Comparison of ENCODE assay signal across 17 cellular contexts in genomic region chr7:105841866-105842265, GRCh38. TPM values are rescaled to one million over a fixed set of nuclear protein-coding genes. Genes with fewer than 3 reads are reported as not detected.
DNase-seq lines count a peak whose midpoint lies in the region; ATAC-seq and TF ChIP-seq lines count a peak whose summit lies in the region.
"Had no signal": no experiment of that assay in that cellular context is flagged by ENCODE, and none has a peak within 500 bp of the region (broad histone marks: within the 10 kb centered on the region; RNA-seq: fewer than 3 reads in every experiment).

No MANE protein-coding gene starts in this region.

- no peak for TF ChIP-seq CTCF in IMR-90 (conservative IDR thresholded peaks at IDR 0.05; ENCODE audit: low read depth, low read length)
- TF ChIP-seq CTCF in mammary epithelial cell (conservative IDR thresholded peaks at IDR 0.05 in 1 of 2, IDR thresholded peaks at IDR 0.05 in 1 of 2; ENCODE audit: extremely low read depth in 1 of 2, insufficient read depth in 1 of 2, low read depth in 1 of 2, low read length in 2 of 2): no peak
- TF ChIP-seq CTCF in psoas muscle (IDR thresholded peaks at IDR 0.05): no peak

- in situ Hi-C loops in IMR-90 (cut with MboI; ENCODE audit: low sequenced_read_pairs): no loop called here
- in situ Hi-C loops in mammary epithelial cell (cut with MboI; ENCODE audit: low sequenced_read_pairs in 2 of 2): no loop called here

- H2AK9ac ChIP-seq in IMR-90 (replicated peaks; ENCODE audit: low read depth, low read length, poor library complexity): no peak overlapping the region

- H2BK15ac ChIP-seq in IMR-90 (ENCODE audit: low read depth, low read length): peak overlapping the region; percentile 34; the same call in 1 of the 3 replicates

- H3K4me1 Mint-ChIP-seq in activated T-helper 1 cell treated with anti-CD3 and anti-CD28 coated beads, Interleukin-12 subunit alpha, Interleukin-12 subunit beta, Interleukin-2, Interleukin-4 antibody, amounts not matched to agents 30 ng/mL and 10 ng/mL and 1 ng/mL, durations not matched to agents 14 hours and 24 hours and 36 hours (ENCODE audit: low read depth): peaks cover 12% of the 10 kb centered on the region
- H3K4me1 Mint-ChIP-seq: B cell had no signal

- peaks cover 17% of the 10 kb centered on the region for H3K4me1 ChIP-seq in IMR-90 (ENCODE audit: control insufficient read depth, insufficient read depth, low read length)
- peaks cover 39% of the 10 kb centered on the region for H3K4me1 ChIP-seq in mammary epithelial cell (ENCODE audit: insufficient read depth, low read length)
- H3K4me1 ChIP-seq in psoas muscle: peaks cover 12% of the 10 kb centered on the region

- peak overlapping the region; percentile 54; the same call in 1 of the 2 replicates for H3K23ac ChIP-seq in IMR-90 (ENCODE audit: low read depth, low read length)

- no peak for DNase-seq in IMR-90
- peak; percentile 80 for DNase-seq in mammary epithelial cell
- DNase-seq in psoas muscle: no peak
- DNase-seq in activated T-helper 1 cell treated with anti-CD3 and anti-CD28 coated beads, Interleukin-12 subunit alpha, Interleukin-12 subunit beta, Interleukin-2, Interleukin-4 antibody, amounts not matched to agents 30 ng/mL and 10 ng/mL and 1 ng/mL, durations not matched to agents 14 hours and 24 hours and 36 hours (ENCODE audit: low spot score): no peak
- no peak for DNase-seq in activated CD4-positive, alpha-beta T cell treated with anti-CD3 and anti-CD28 coated beads, Interleukin-2, amount 50 U/mL, for 1 hour
- DNase-seq: Calu3; CD8-positive, alpha-beta T cell; DMS79 treated with DMSO at 0.1 percent for 48 hours; GF-D8; GOT3; H7; HFFc6 had no signal

- peak overlapping the region; percentile 31; the same call in 1 of the 2 replicates for H3K14ac ChIP-seq in IMR-90 (replicated peaks; ENCODE audit: low read depth, low read length)

- H2BK20ac ChIP-seq in IMR-90 (ENCODE audit: low read depth, low read length): no peak overlapping the region

- BruUV-seq in IMR-90 (replicated peaks; lab: Mats Ljungman, UMichigan): no TSS peak
- BruUV-seq in mammary epithelial cell (replicated peaks; lab: Mats Ljungman, UMichigan): no TSS peak

- peaks cover 3% of the 10 kb centered on the region for H3K27me3 Mint-ChIP-seq in activated T-helper 1 cell treated with anti-CD3 and anti-CD28 coated beads, Interleukin-12 subunit alpha, Interleukin-12 subunit beta, Interleukin-2, Interleukin-4 antibody, amounts not matched to agents 30 ng/mL and 10 ng/mL and 1 ng/mL, durations not matched to agents 14 hours and 24 hours and 36 hours (ENCODE audit: insufficient read depth)
- H3K27me3 Mint-ChIP-seq: B cell had no signal

- H2AFZ ChIP-seq in IMR-90 (replicated peaks; ENCODE audit: low read length, poor library complexity) (no peak overlapping the region), mammary epithelial cell (ENCODE audit: low read depth, low read length) (no peak overlapping the region)

- no peak overlapping the region for H3K4me3 Mint-ChIP-seq in activated T-helper 1 cell treated with anti-CD3 and anti-CD28 coated beads, Interleukin-12 subunit alpha, Interleukin-12 subunit beta, Interleukin-2, Interleukin-4 antibody, amounts not matched to agents 30 ng/mL and 10 ng/mL and 1 ng/mL, durations not matched to agents 14 hours and 24 hours and 36 hours
- H3K4me3 Mint-ChIP-seq: B cell; CD8-positive, alpha-beta T cell; HFFc6 had no signal

- peaks cover 17% of the 10 kb centered on the region for H3K9me1 ChIP-seq in IMR-90 (ENCODE audit: insufficient read depth, low read length)

- no peak overlapping the region for H2AK5ac ChIP-seq in IMR-90 (ENCODE audit: low read depth, low read length)

- peaks cover 4% of the 10 kb centered on the region for H3K36me3 Mint-ChIP-seq in activated T-helper 1 cell treated with anti-CD3 and anti-CD28 coated beads, Interleukin-12 subunit alpha, Interleukin-12 subunit beta, Interleukin-2, Interleukin-4 antibody, amounts not matched to agents 30 ng/mL and 10 ng/mL and 1 ng/mL, durations not matched to agents 14 hours and 24 hours and 36 hours (ENCODE audit: low read depth)

- dilution Hi-C loops in IMR-90 (cut with HindIII; ENCODE audit: low sequenced_read_pairs, unreplicated experiment): no loop called here
- dilution Hi-C loops in mammary epithelial cell (cut with HindIII; ENCODE audit: low sequenced_read_pairs): no loop called here

- TF ChIP-seq POLR2A in IMR-90 (IDR thresholded peaks at IDR 0.05; ENCODE audit: low read depth, low read length): no peak

- H3K4me2 ChIP-seq in IMR-90 (ENCODE audit: low read depth, low read length) (no peak overlapping the region), mammary epithelial cell (ENCODE audit: insufficient read depth, low read depth, low read length) (peak overlapping the region; percentile 57)

- H3K27ac ChIP-seq in IMR-90 (ENCODE audit: insufficient read depth, low read length) (no peak overlapping the region), mammary epithelial cell (ENCODE audit: insufficient read depth, low read depth, low read length) (peak overlapping the region; percentile 67), psoas muscle (no peak overlapping the region)
- H3K27ac ChIP-seq: BLaER1 treated with 17β-estradiol and CSF1 and Interleukin-3, amounts not matched to agents 10 nM and 100 nM had no signal

- POLR2A ChIA-PET in IMR-90 (lab: Charles Lee; ENCODE audit: unreplicated experiment): no interaction called here

- peaks cover 9% of the 10 kb centered on the region for H3K9me3 Mint-ChIP-seq in activated T-helper 1 cell treated with anti-CD3 and anti-CD28 coated beads, Interleukin-12 subunit alpha, Interleukin-12 subunit beta, Interleukin-2, Interleukin-4 antibody, amounts not matched to agents 30 ng/mL and 10 ng/mL and 1 ng/mL, durations not matched to agents 14 hours and 24 hours and 36 hours
- H3K9me3 Mint-ChIP-seq: CD8-positive, alpha-beta T cell; HFFc6 had no signal

- H4K5ac ChIP-seq in IMR-90 (ENCODE audit: low read depth, low read length): no peak overlapping the region

- no peak overlapping the region for H3K4ac ChIP-seq in IMR-90 (ENCODE audit: low read depth, low read length)

- CTCF ChIA-PET in IMR-90 (lab: Yijun Ruan, JAX): no interaction called here
- CTCF ChIA-PET in mammary epithelial cell (lab: Charles Lee; ENCODE audit: low non-redundant PET): no interaction called here

- intact Hi-C loops in IMR-90 (cut with micrococcal nuclease) (no loop called here), mammary epithelial cell (cut with micrococcal nuclease) (no loop called here), psoas muscle (cut with DNase I) (no loop called here)
- intact Hi-C loops in activated T-helper 1 cell treated with anti-CD3 and anti-CD28 coated beads, Interleukin-12 subunit alpha, Interleukin-12 subunit beta, Interleukin-2, Interleukin-4 antibody, amounts not matched to agents 30 ng/mL and 10 ng/mL and 1 ng/mL, durations not matched to agents 14 hours and 24 hours and 36 hours (cut with micrococcal nuclease): no loop called here

- H3K4me3 ChIP-seq in IMR-90 (ENCODE audit: insufficient read depth, low read depth, low read length) (no peak overlapping the region), mammary epithelial cell (replicated peaks in 1 of 3; ENCODE audit: insufficient read depth in 1 of 3, low read depth in 2 of 3, low read length in 3 of 3) (no peak overlapping the region), psoas muscle (no peak overlapping the region)
- H3K4me3 ChIP-seq: BLaER1 treated with 17β-estradiol and CSF1 and Interleukin-3, amounts not matched to agents 10 nM and 100 nM had no signal

- no peak overlapping the region for H3K9ac ChIP-seq in IMR-90 (ENCODE audit: low read depth, low read length)
- no peak overlapping the region for H3K9ac ChIP-seq in mammary epithelial cell (ENCODE audit: insufficient read depth, low read length)
- H3K9ac ChIP-seq: BLaER1 treated with 17β-estradiol and CSF1 and Interleukin-3, amounts not matched to agents 10 nM and 100 nM had no signal

- H3K36me3 ChIP-seq in IMR-90 (ENCODE audit: control insufficient read depth, insufficient read depth, low read length) (peaks cover 2% of the 10 kb centered on the region; the same call in 1 of the 2 replicates), mammary epithelial cell (ENCODE audit: insufficient read depth, low read length) (no peaks in the 10 kb centered on the region), psoas muscle (ENCODE audit: insufficient read depth in 1 of 2, low read depth in 1 of 2) (no peaks in the 10 kb centered on the region)

- no peaks in the 10 kb centered on the region; the same call in 1 of the 2 replicates for H4K20me1 ChIP-seq in IMR-90 (ENCODE audit: insufficient read depth, low read length)
- H4K20me1 ChIP-seq in mammary epithelial cell (ENCODE audit: insufficient read depth, low read length): no peaks in the 10 kb centered on the region

- no peak overlapping the region for H4K8ac ChIP-seq in IMR-90 (ENCODE audit: low read depth in 2 of 2, low read length in 2 of 2)

- H4K91ac ChIP-seq in IMR-90 (ENCODE audit: insufficient read depth, low read depth, low read length): 0 out of 2 replicates have a peak overlapping the region, but pooled peaks have one; percentile 43

- ATAC-seq in IMR-90 (ENCODE audit: low read depth) (no peak), esophagus mucosa (peak; percentile 53), psoas muscle (peak in 3 of 4 donors; percentile 53 to 77 (median 57)), HG03439 (IDR thresholded peaks at IDR 0.05; ENCODE audit: unreplicated experiment) (no peak)
- ATAC-seq: CD8-positive, alpha-beta T cell; HCT116 had no signal

- WGBS in IMR-90 (ENCODE audit: extremely low coverage in 2 of 2, insufficient read length in 1 of 2), 2 experiments: no CpG with 5 or more reads among the region's 3 CpGs
- 13% methylated on average over 3 of the region's 3 CpGs for WGBS in mammary epithelial cell (ENCODE audit: low coverage, missing lambda C conversion rate)
- WGBS in psoas muscle, 3 donors: 22 to 49% (median 30%) methylated on average over 3 of the region's 3 CpGs

- H3K9me3 ChIP-seq in IMR-90 (ENCODE audit: control insufficient read depth, insufficient read depth, low read length): no peaks in the 10 kb centered on the region
- no peaks in the 10 kb centered on the region for H3K9me3 ChIP-seq in mammary epithelial cell (replicated peaks; ENCODE audit: insufficient read depth, low read length)
- H3K9me3 ChIP-seq in psoas muscle: no peaks in the 10 kb centered on the region

- no peak overlapping the region for H3K18ac ChIP-seq in IMR-90 (ENCODE audit: low read depth, low read length)

- peak overlapping the region; percentile 34; the same call in 1 of the 2 replicates for H2BK120ac ChIP-seq in IMR-90 (ENCODE audit: low read depth, low read length)

- H3K79me1 ChIP-seq in IMR-90 (ENCODE audit: low read depth in 1 of 2, low read length in 2 of 2): peaks cover 9 to 45% of the 10 kb centered on the region in 2 experiments; a peak in 3 of 4 replicates

- H3K56ac ChIP-seq in IMR-90 (ENCODE audit: extremely low read depth, insufficient read depth, low read length): no peak overlapping the region

- H2BK5ac ChIP-seq in IMR-90 (ENCODE audit: low read depth, low read length, poor library complexity, severe bottlenecking): no peak overlapping the region

- TF ChIP-seq RAD21 in IMR-90 (IDR thresholded peaks at IDR 0.05; ENCODE audit: low read length): no peak

- H3K27ac Mint-ChIP-seq in activated T-helper 1 cell treated with anti-CD3 and anti-CD28 coated beads, Interleukin-12 subunit alpha, Interleukin-12 subunit beta, Interleukin-2, Interleukin-4 antibody, amounts not matched to agents 30 ng/mL and 10 ng/mL and 1 ng/mL, durations not matched to agents 14 hours and 24 hours and 36 hours: no peak overlapping the region
- H3K27ac Mint-ChIP-seq: B cell; CD8-positive, alpha-beta T cell; HFFc6 had no signal

- H3K79me2 ChIP-seq in mammary epithelial cell (ENCODE audit: insufficient read depth, low read length): no peaks in the 10 kb centered on the region

- H3K27me3 ChIP-seq in IMR-90 (ENCODE audit: control insufficient read depth, insufficient read depth, low read length) (no peaks in the 10 kb centered on the region), mammary epithelial cell (ENCODE audit: insufficient read depth, low read length) (no peaks in the 10 kb centered on the region), psoas muscle (ENCODE audit: insufficient read depth in 3 of 3, low read length in 2 of 3) (no peaks in the 10 kb centered on the region)
- H3K27me3 ChIP-seq: BLaER1 treated with 17β-estradiol and CSF1 and Interleukin-3, amounts not matched to agents 10 nM and 100 nM had no signal

RNA-seq across cellular contexts. Expression of gene ATXN7L1, which starts 34.5 kb away (rescaled TPM):
- total RNA-seq in IMR-90 (2012; rRNA removed): 4.3 and 4.7 TPM in 2 replicates
- 3.2 and 3.5 TPM in 2 replicates for polyA plus RNA-seq in IMR-90 (2012; rRNA removed)
- polyA plus RNA-seq in IMR-90 (2012; cell fraction: cytosol; rRNA removed): 1.3 and 1.8 TPM in 2 replicates
- 3.4 and 6.4 TPM in 2 replicates for polyA plus RNA-seq in IMR-90 (2012; cell fraction: nucleus; rRNA removed; ENCODE audit: low replicate concordance)
- 10 to 100 TPM in 1 of 2 donors, 1 to 10 TPM in 1; 5.8 to 10.9 TPM for total RNA-seq in mammary epithelial cell
- polyA plus RNA-seq in mammary epithelial cell: 2.4 TPM
- polyA minus RNA-seq in mammary epithelial cell: 2.3 TPM
- total RNA-seq in esophagus mucosa: 9.2 TPM
- total RNA-seq in psoas muscle: 1 to 10 TPM; 3.0 to 6.0 (median 4.0) TPM
- 1 to 10 TPM; 1.2 to 1.9 (median 1.5) TPM for polyA plus RNA-seq in psoas muscle
- 7.2 and 8.5 TPM in 2 replicates for total RNA-seq in activated T-helper 1 cell treated with anti-CD3 and anti-CD28 coated beads, Interleukin-12 subunit alpha, Interleukin-12 subunit beta, Interleukin-2, Interleukin-4 antibody, amounts not matched to agents 30 ng/mL and 10 ng/mL and 1 ng/mL, durations not matched to agents 14 hours and 24 hours and 36 hours

Comparison
In these comparisons a context has a peak if more than half of its experiments do, and no peak if none do; other contexts are left out.
1. ATAC-seq: peak in esophagus mucosa (single experiment) and psoas muscle (3 of 4); none in IMR-90 (single experiment) and HG03439 (single experiment).